Comparison of ENCODE assay signal across 9 cellular contexts in genomic region chr6:11824986-11825385, GRCh38. TPM values are rescaled to one million over a fixed set of nuclear protein-coding genes. Genes with fewer than 3 reads are reported as not detected.
A peak's percentile ranks its signal among the peaks of the same experiment; 100 is the strongest.
DNase-seq lines count a peak whose midpoint lies in the region; ATAC-seq and TF ChIP-seq lines count a peak whose summit lies in the region.
"Had no signal": no experiment of that assay in that cellular context is flagged by ENCODE, and none has a peak within 500 bp of the region (broad histone marks: within the 10 kb centered on the region; RNA-seq: fewer than 3 reads in every experiment).

No MANE protein-coding gene starts in this region.

- no peaks in the 10 kb centered on the region for H3F3A ChIP-seq in neural progenitor cell (ENCODE audit: low read depth)

- no peak overlapping the region for H3K4me3 Mint-ChIP-seq in neural progenitor cell

- peaks cover 26% of the 10 kb centered on the region for H3K4me1 Mint-ChIP-seq in neural progenitor cell

- H4K20me1 ChIP-seq in neural progenitor cell (ENCODE audit: low read depth) = no peaks in the 10 kb centered on the region

- H2AFZ ChIP-seq in neural progenitor cell (replicated peaks) = no peak overlapping the region

- H3K4me1 ChIP-seq in neural progenitor cell = no peaks in the 10 kb centered on the region

- no peaks in the 10 kb centered on the region for H3K27me3 ChIP-seq in neural progenitor cell

- no peaks in the 10 kb centered on the region for H3K9me3 ChIP-seq in neural progenitor cell (ENCODE audit: low read depth)

- H3K4me3 ChIP-seq in neural progenitor cell = no peak overlapping the region

- H3K9me3 Mint-ChIP-seq in neural progenitor cell = peaks cover 3% of the 10 kb centered on the region

- no peaks in the 10 kb centered on the region for H3K36me3 Mint-ChIP-seq in neural progenitor cell

- H3K27ac ChIP-seq in neural progenitor cell (no peak overlapping the region), substantia nigra (ENCODE audit: low read depth, low read length, poor library complexity, severe bottlenecking) (no peak overlapping the region)

- TF ChIP-seq CTCF in neural progenitor cell (IDR thresholded peaks at IDR 0.05) = no peak

- DNase-seq in ELR (ENCODE audit: low read depth) (peak; percentile 42), astrocyte of the hippocampus (ENCODE audit: low read depth, low spot score) (peak; percentile 48), OCI-M2 (lab: John Stamatoyannopoulos, UW; ENCODE audit: unreplicated experiment) (no peak), GDM1 (lab: John Stamatoyannopoulos, UW) (no peak), neural progenitor cell (ENCODE audit: low spot score) (no peak), substantia nigra (lab: John Stamatoyannopoulos, UW) (no peak)
- DNase-seq: cortex of kidney had no signal

- no peak overlapping the region for H3K9ac ChIP-seq in neural progenitor cell

- H3K27me3 Mint-ChIP-seq in neural progenitor cell (ENCODE audit: insufficient read depth, low read depth) = no peaks in the 10 kb centered on the region

- no peak overlapping the region for H3K27ac Mint-ChIP-seq in neural progenitor cell

- H3K4me2 ChIP-seq in neural progenitor cell = no peak overlapping the region

- no peaks in the 10 kb centered on the region for H3K79me2 ChIP-seq in neural progenitor cell (ENCODE audit: low read depth)

- ATAC-seq in GM19351 (IDR thresholded peaks at IDR 0.05; ENCODE audit: unreplicated experiment) (peak; percentile 76), HG03097 (IDR thresholded peaks at IDR 0.05; ENCODE audit: low FRiP score, unreplicated experiment) (peak; percentile 61)

- H3K36me3 ChIP-seq in neural progenitor cell = no peaks in the 10 kb centered on the region

RNA-seq across cellular contexts. Expression of gene ADTRP, which starts 46.4 kb away (rescaled TPM):
- total RNA-seq in neural progenitor cell (ENCODE audit: low replicate concordance) = not detected in 2 replicates

Comparison
In these comparisons a context has a peak if more than half of its experiments do, and no peak if none do; other contexts are left out.
1. DNase-seq: peak in ELR (single experiment) and astrocyte of the hippocampus (single experiment); none in OCI-M2 (single experiment), GDM1 (single experiment), neural progenitor cell (single experiment) and substantia nigra (0 of 49).